8 cellular contexts compared by ENCODE assay signal in the genomic region with DNA sequence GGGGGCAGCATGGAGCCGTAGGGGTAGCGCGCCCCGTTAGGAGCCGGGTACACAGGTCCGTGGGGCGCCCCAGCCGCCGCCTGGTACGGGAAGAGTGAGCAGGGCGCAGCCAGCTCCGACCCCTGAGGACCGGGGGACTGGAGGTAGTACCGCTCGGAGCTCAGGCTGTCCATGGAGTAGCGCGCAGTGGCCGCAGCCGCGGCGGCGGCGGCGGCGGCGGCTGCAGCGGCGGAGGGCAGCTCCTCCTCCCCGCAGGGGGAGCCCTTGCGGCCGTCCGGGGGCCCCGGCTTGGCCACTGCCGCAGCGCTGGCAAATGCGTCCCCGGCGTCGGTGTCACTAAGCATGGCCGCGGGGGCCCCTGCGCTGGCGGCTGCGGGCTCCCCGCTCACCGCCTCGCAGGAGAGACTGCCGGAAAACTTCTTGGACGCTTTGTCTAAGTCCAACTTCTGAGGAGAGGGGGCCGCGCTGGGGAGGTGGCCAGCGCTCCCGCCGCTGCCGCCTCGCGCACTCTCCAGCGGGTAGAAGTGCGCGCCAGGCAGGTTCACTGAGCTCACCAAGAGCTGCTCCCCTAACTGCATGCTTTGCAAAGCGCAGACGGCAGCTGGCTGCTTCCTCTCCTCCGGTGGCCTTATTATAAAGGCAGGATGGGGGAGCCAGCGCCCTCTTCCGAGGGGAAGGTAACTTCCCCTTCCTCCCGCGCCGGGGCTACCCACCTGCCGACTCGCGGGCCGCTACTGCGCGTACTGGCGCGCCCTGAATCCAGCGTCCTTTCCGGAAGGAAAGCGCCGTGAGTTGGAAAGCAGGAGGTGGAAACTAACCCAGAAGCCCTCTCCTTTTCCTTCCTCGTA. TPM values are rescaled to one million over a fixed set of nuclear protein-coding genes. Genes with fewer than 3 reads are reported as not detected.
A peak's percentile ranks its signal among the peaks of the same experiment; 100 is the strongest.
DNase-seq lines count a peak whose midpoint lies in the region; ATAC-seq and TF ChIP-seq lines count a peak whose summit lies in the region.

TSS of gene EOMES (minus strand) at position 607 of the 848 bp plus-strand sequence. CDS start at position 578, 29 bp downstream.

- TF ChIP-seq CTCF in OCI-LY7 (conservative IDR thresholded peaks at IDR 0.05; ENCODE audit: low read length) (no peak), foreskin keratinocyte (conservative IDR thresholded peaks at IDR 0.05) (peak; percentile 72)

- peaks cover 73% of the 10 kb centered on the region for H3K27me3 ChIP-seq in foreskin keratinocyte
- H3K27me3 ChIP-seq in rectal smooth muscle tissue (ENCODE audit: control insufficient read depth, insufficient read depth, low read length): peaks cover 29% of the 10 kb centered on the region

- no TSS peak for BruUV-seq in OCI-LY7 (replicated peaks; lab: Mats Ljungman, UMichigan)

- H4K20me1 ChIP-seq in OCI-LY7 (ENCODE audit: insufficient read depth, low read length): no peaks in the 10 kb centered on the region

- CTCF ChIA-PET in OCI-LY7 (lab: Charles Lee; ENCODE audit: unreplicated experiment): no interaction called here

- no peaks in the 10 kb centered on the region for H3K36me3 ChIP-seq in OCI-LY7 (ENCODE audit: insufficient read depth, low read length)
- no peaks in the 10 kb centered on the region for H3K36me3 ChIP-seq in rectal smooth muscle tissue (ENCODE audit: control insufficient read depth, insufficient read depth, low read length)

- H3K9ac ChIP-seq in rectal smooth muscle tissue (ENCODE audit: low read length): no peak within 1 kb of the TSS

- POLR2A ChIA-PET in OCI-LY7 (lab: Charles Lee): no interaction called here

- no peak within 1 kb of the TSS for H3K4me2 ChIP-seq in OCI-LY7 (ENCODE audit: low read length)

- no peaks in the 10 kb centered on the region for H3K79me2 ChIP-seq in OCI-LY7 (ENCODE audit: insufficient read depth, low read depth, low read length)

- H2AFZ ChIP-seq in OCI-LY7 (ENCODE audit: low read length): no peak within 1 kb of the TSS

- no peak within 1 kb of the TSS for H3K27ac ChIP-seq in OCI-LY7 (ENCODE audit: low read depth, low read length, poor library complexity, severe bottlenecking)
- no peak within 1 kb of the TSS for H3K27ac ChIP-seq in foreskin keratinocyte
- H3K27ac ChIP-seq in rectal smooth muscle tissue (ENCODE audit: low read depth, low read length): no peak within 1 kb of the TSS

- ATAC-seq in GM19395 (IDR thresholded peaks at IDR 0.05; ENCODE audit: unreplicated experiment) (peak; percentile 69), HG03460 (IDR thresholded peaks at IDR 0.05; ENCODE audit: unreplicated experiment) (peak; percentile 61), foreskin keratinocyte (peak; percentile 71)

- no peaks in the 10 kb centered on the region for H3K9me2 ChIP-seq in OCI-LY7 (ENCODE audit: insufficient read depth, low read length)

- H3K4me1 ChIP-seq in OCI-LY7 (ENCODE audit: insufficient read depth, low read length, poor library complexity, severe bottlenecking): no peaks in the 10 kb centered on the region
- peaks cover 12% of the 10 kb centered on the region for H3K4me1 ChIP-seq in foreskin keratinocyte
- no peaks in the 10 kb centered on the region for H3K4me1 ChIP-seq in rectal smooth muscle tissue (ENCODE audit: control insufficient read depth, insufficient read depth, low read length)

- intact Hi-C loops in OCI-LY7 (cut with micrococcal nuclease; ENCODE audit: unreplicated experiment): no loop called here

- DNase-seq in CD1c-positive myeloid dendritic cell (ENCODE audit: extremely low spot score): peak; percentile 54
- DNase-seq in OCI-LY7 (ENCODE audit: low spot score): peak; percentile 1
- peak; percentile 78 to 82 for DNase-seq in activated T-cell treated with anti-CD3 and anti-CD28 coated beads, Interleukin-2, amount 50 U/mL, for 48 hours
- DNase-seq in foreskin keratinocyte: peak; percentile 47 to 69
- DNase-seq in NCI-H1048 (lab: John Stamatoyannopoulos, UW): no peak

- H3K9me3 ChIP-seq in OCI-LY7 (ENCODE audit: low read length): no peaks in the 10 kb centered on the region

- no peak within 1 kb of the TSS for H3K4me3 ChIP-seq in OCI-LY7 (ENCODE audit: low read depth, low read length, poor library complexity, severe bottlenecking)
- H3K4me3 ChIP-seq in rectal smooth muscle tissue (ENCODE audit: low read length): peak within 1 kb of the TSS; percentile 49

RNA-seq across cellular contexts. Expression of gene EOMES, which starts in this region (rescaled TPM):
- not detected in 2 replicates for total RNA-seq in OCI-LY7 (2014; rRNA removed; shearing (Covaris generic))
- total RNA-seq in OCI-LY7 (2022) (not detected in 2 replicates), foreskin keratinocyte (0.37 and 0.95 TPM in 2 replicates)
- 0.24 and 0.57 TPM in 2 replicates for polyA plus RNA-seq in foreskin keratinocyte

Comparison
In these comparisons a context has a peak if more than half of its experiments do, and no peak if none do; other contexts are left out.
1. Peak in DNase-seq in OCI-LY7; RNA of the gene not detected or under 1 TPM.
2. Peak in DNase-seq and ATAC-seq in foreskin keratinocyte; RNA of the gene not detected or under 1 TPM.